In genomic region chrX:3299626-3300025, GRCh38 we compare ENCODE assay signal across 22 cellular contexts. TPM values are rescaled to one million over a fixed set of nuclear protein-coding genes. Genes with fewer than 3 reads are reported as not detected.
DNase-seq lines count a peak whose midpoint lies in the region; ATAC-seq and TF ChIP-seq lines count a peak whose summit lies in the region.
"Had no signal": no experiment of that assay in that cellular context is flagged by ENCODE, and none has a peak within 500 bp of the region (broad histone marks: within the 10 kb centered on the region; RNA-seq: fewer than 3 reads in every experiment).

No MANE protein-coding gene starts in this region.

- no peaks in the 10 kb centered on the region for H3K27me3 Mint-ChIP-seq in stimulated activated naive CD8-positive, alpha-beta T cell treated with anti-CD3 and anti-CD28 coated beads, Interleukin-15, amount 100 ng/mL, for 72 hours
- H3K27me3 Mint-ChIP-seq: CD4-positive, alpha-beta T cell had no signal

- no peaks in the 10 kb centered on the region for H3K4me1 ChIP-seq in adipocyte (ENCODE audit: control insufficient read depth, insufficient read depth, low read length)
- H3K4me1 ChIP-seq: BLaER1 had no signal

- H3K9me3 Mint-ChIP-seq in stimulated activated naive CD8-positive, alpha-beta T cell treated with anti-CD3 and anti-CD28 coated beads, Interleukin-15, amount 100 ng/mL, for 72 hours, result no peaks in the 10 kb centered on the region
- H3K9me3 Mint-ChIP-seq: CD4-positive, alpha-beta T cell had no signal

- no peaks in the 10 kb centered on the region for H3K4me1 Mint-ChIP-seq in stimulated activated naive CD8-positive, alpha-beta T cell treated with anti-CD3 and anti-CD28 coated beads, Interleukin-15, amount 100 ng/mL, for 72 hours

- no peaks in the 10 kb centered on the region for H3K9me3 ChIP-seq in adipocyte (ENCODE audit: control insufficient read depth, low read length)
- H3K9me3 ChIP-seq: MG63 had no signal

- no peak overlapping the region for H3K4me3 ChIP-seq in adipocyte (ENCODE audit: low read length)
- H3K4me3 ChIP-seq in fibroblast of mammary gland (ENCODE audit: control insufficient read depth, low read depth, low read length), result no peak overlapping the region
- H3K4me3 ChIP-seq: BLaER1, K562, MG63, PC-9 had no signal

- no peaks in the 10 kb centered on the region for H3K27me3 ChIP-seq in adipocyte (replicated peaks; ENCODE audit: control insufficient read depth, insufficient read depth, low read length)
- H3K27me3 ChIP-seq: BLaER1, MG63 had no signal

- H3K9ac ChIP-seq in adipocyte (ENCODE audit: low read length), result no peak overlapping the region
- H3K9ac ChIP-seq: BLaER1 had no signal

- no peak for ATAC-seq in stimulated activated naive CD8-positive, alpha-beta T cell treated with anti-CD3 and anti-CD28 coated beads, Interleukin-15, amount 100 ng/mL, for 72 hours
- ATAC-seq in HG02970 (IDR thresholded peaks at IDR 0.05; ENCODE audit: low FRiP score, unreplicated experiment), result no peak
- ATAC-seq: K562, SK-N-SH treated with all-trans-retinoic acid at 6 μM for 48 hours had no signal

- DNase-seq in AG08395 (ENCODE audit: low spot score) (peak; percentile 13), GM03348 (ENCODE audit: low spot score) (peak; percentile 2), adipocyte (ENCODE audit: low read depth) (peak; percentile 51), fibroblast of mammary gland (ENCODE audit: low read depth) (peak; percentile 51), DMS79 (lab: John Stamatoyannopoulos, UW) (no peak), SK-N-DZ (ENCODE audit: low spot score) (no peak)
- no peak for DNase-seq in stimulated activated naive CD8-positive, alpha-beta T cell treated with anti-CD3 and anti-CD28 coated beads, Interleukin-15, amount 100 ng/mL, for 72 hours
- DNase-seq: CD4-positive, alpha-beta T cell; COR-L47; DMS79 treated with DMSO at 0.1 percent for 48 hours; MG63; NCI-H1417; NCI-H1694 treated with DMSO at 0.1 percent for 48 hours; NCI-H2081 treated with DMSO at 0.1 percent for 48 hours; NCI-H446; NCI-H526 treated with DMSO at 0.1 percent for 48 hours; PC-9; SHP77 treated with DMSO at 0.1 percent for 48 hours had no signal

- H3K36me3 ChIP-seq in adipocyte (ENCODE audit: control insufficient read depth, insufficient read depth, low read length, severe bottlenecking), result no peaks in the 10 kb centered on the region
- H3K36me3 ChIP-seq: BLaER1, MG63 had no signal

- no peak overlapping the region for H3K27ac Mint-ChIP-seq in stimulated activated naive CD8-positive, alpha-beta T cell treated with anti-CD3 and anti-CD28 coated beads, Interleukin-15, amount 100 ng/mL, for 72 hours
- H3K27ac Mint-ChIP-seq: CD4-positive, alpha-beta T cell had no signal

- no peak overlapping the region for H3K4me3 Mint-ChIP-seq in stimulated activated naive CD8-positive, alpha-beta T cell treated with anti-CD3 and anti-CD28 coated beads, Interleukin-15, amount 100 ng/mL, for 72 hours
- H3K4me3 Mint-ChIP-seq: CD4-positive, alpha-beta T cell had no signal

- TF ChIP-seq CTCF in fibroblast of mammary gland (conservative IDR thresholded peaks at IDR 0.05; ENCODE audit: control insufficient read depth, insufficient read depth, low read depth, low read length), result no peak

RNA-seq across cellular contexts. Expression of gene MXRA5, which starts 46.8 kb away (rescaled TPM):
- polyA plus RNA-seq in SK-N-DZ (2014; cell fraction: cytosol; rRNA removed), result 0.03 and 0.10 TPM in 2 replicates
- polyA plus RNA-seq in SK-N-DZ (2014; cell fraction: nucleus; rRNA removed), result 0.02 and 0.18 TPM in 2 replicates
- polyA plus RNA-seq: K562 had no signal

Comparison
In these comparisons a context has a peak if more than half of its experiments do, and no peak if none do; other contexts are left out.
1. DNase-seq: peak in AG08395 (single experiment), GM03348 (single experiment), adipocyte (single experiment) and fibroblast of mammary gland (single experiment); none in stimulated activated naive CD8-positive, alpha-beta T cell treated with anti-CD3 and anti-CD28 coated beads, Interleukin-15, amount 100 ng/mL, for 72 hours (0 of 2), DMS79 (single experiment) and SK-N-DZ (single experiment).